ENCODE assay signal across 13 cellular contexts in genomic region chr6:111175135-111175534, GRCh38.
"Had no signal": no experiment of that assay in that cellular context is flagged by ENCODE, and none has a peak within 500 bp of the region (broad histone marks: within the 10 kb centered on the region; RNA-seq: fewer than 3 reads in every experiment).

No MANE protein-coding gene starts in this region.

- H3K36me3 ChIP-seq: ascending aorta, right lobe of liver had no signal

- ATAC-seq: foreskin keratinocyte, psoas muscle had no signal

- H3K4me2 ChIP-seq: smooth muscle cell had no signal

- H3K4me3 Mint-ChIP-seq: nephron; stimulated activated naive CD8-positive, alpha-beta T cell treated with anti-CD3 and anti-CD28 coated beads, Interleukin-15, Interleukin-2, amounts not matched to agents 100 ng/mL and 50 ng/mL, for 24 hours; type B pancreatic cell had no signal

- H3K27me3 Mint-ChIP-seq: stimulated activated naive CD8-positive, alpha-beta T cell treated with anti-CD3 and anti-CD28 coated beads, Interleukin-15, Interleukin-2, amounts not matched to agents 100 ng/mL and 50 ng/mL, for 24 hours; type B pancreatic cell had no signal

- H3K4me1 Mint-ChIP-seq: nephron had no signal

- H3K4me3 ChIP-seq: ascending aorta, psoas muscle, right lobe of liver, smooth muscle cell had no signal

- H3K27me3 ChIP-seq: ascending aorta, right lobe of liver had no signal

- H3K4me1 ChIP-seq: ascending aorta, foreskin keratinocyte had no signal

- H3K27ac Mint-ChIP-seq: nephron; stimulated activated naive CD8-positive, alpha-beta T cell treated with anti-CD3 and anti-CD28 coated beads, Interleukin-15, Interleukin-2, amounts not matched to agents 100 ng/mL and 50 ng/mL, for 24 hours; type B pancreatic cell had no signal

- H3K9me3 Mint-ChIP-seq: nephron, type B pancreatic cell had no signal

- H3K9me3 ChIP-seq: ascending aorta, psoas muscle, right lobe of liver had no signal

- H3K27ac ChIP-seq: ascending aorta, foreskin keratinocyte, psoas muscle had no signal

- DNase-seq: activated CD4-positive, CD25-positive, alpha-beta regulatory T cell treated with anti-CD3 and anti-CD28 coated beads, Interleukin-2, amount 50 U/mL, for 72 hours; activated naive CD4-positive, alpha-beta T cell treated with Interleukin-2 at 50 U/mL for 16 hours; foreskin keratinocyte; glutamatergic neuron; occipital lobe; psoas muscle; right lobe of liver; T-helper 9 cell had no signal
